Comparison of ENCODE assay signal across 1 cellular context in genomic region chr9:131839281-131840084, GRCh38.
TF ChIP-seq lines count a peak whose summit lies in the region.

No MANE protein-coding gene starts in this region.

TF ChIP-seq in K562, 482 proteins besides CTCF, POLR2A, EP300 and RAD21 (continued from another document and continues in another):
- TF ChIP-seq AFF1 (IDR thresholded peaks at IDR 0.05; ENCODE audit: low read depth in 1 of 2, partially characterized antibody in 2 of 2) (no peak), MTF1 (CRISPR knock-in tag; IDR thresholded peaks at IDR 0.05; ENCODE audit: borderline replicate concordance) (no peak), TBL1XR1 (IDR thresholded peaks at IDR 0.05; ENCODE audit: low read length in 2 of 2) (no peak), RCOR1 (IDR thresholded peaks at IDR 0.05; ENCODE audit: borderline replicate concordance in 1 of 2, low read depth in 2 of 2, low read length in 2 of 2) (peak in 1 of 2 experiments; percentile 39; a peak in 1 of 4 replicates), BCOR (IDR thresholded peaks at IDR 0.05) (peak; percentile 92), SRF (CRISPR knock-in tag; IDR thresholded peaks at IDR 0.05) (no peak), USF2 (CRISPR knock-in tag; IDR thresholded peaks at IDR 0.05) (no peak), NCOA4 (IDR thresholded peaks at IDR 0.05; ENCODE audit: partially characterized antibody) (no peak), MTA1 (IDR thresholded peaks at IDR 0.05; ENCODE audit: borderline replicate concordance) (0 out of 2 replicates have a peak, but pooled peaks have one; percentile 13), SMARCA4 (IDR thresholded peaks at IDR 0.05) (no peak), FOS (IDR thresholded peaks at IDR 0.05; ENCODE audit: extremely low read depth, insufficient read length) (no peak), PTRF (tag; IDR thresholded peaks at IDR 0.05) (no peak), ZNF584 (CRISPR knock-in tag; IDR thresholded peaks at IDR 0.05; ENCODE audit: low read depth) (no peak), FOSL1 (tag; conservative IDR thresholded peaks at IDR 0.05) (peak; percentile 91), ATF1 (CRISPR knock-in tag; IDR thresholded peaks at IDR 0.05) (no peak), ATF1 (tag; IDR thresholded peaks at IDR 0.05) (peak; percentile 65), CREB1 (IDR thresholded peaks at IDR 0.05) (0 out of 2 replicates have a peak, but pooled peaks have one; percentile 27), CREB1 (CRISPR knock-in tag; IDR thresholded peaks at IDR 0.05) (0 out of 2 replicates have a peak, but pooled peaks have one; percentile 29), THAP7 (CRISPR knock-in tag; IDR thresholded peaks at IDR 0.05) (no peak), ZFX (CRISPR knock-in tag; IDR thresholded peaks at IDR 0.05) (no peak; the same call in 1 of the 2 replicates), CBX2 (IDR thresholded peaks at IDR 0.05; ENCODE audit: insufficient read depth, low read length, poor library complexity, severe bottlenecking) (no peak), KHSRP (IDR thresholded peaks at IDR 0.05) (no peak), GABPB1 (CRISPR knock-in tag; IDR thresholded peaks at IDR 0.05) (no peak), LCOR (CRISPR knock-in tag; IDR thresholded peaks at IDR 0.05) (peak; percentile 62; the same call in 1 of the 2 replicates), ZNF57 (CRISPR knock-in tag; IDR thresholded peaks at IDR 0.05) (no peak), ATF7 (IDR thresholded peaks at IDR 0.05) (peak; percentile 19; the same call in 1 of the 2 replicates), CREB3L1 (IDR thresholded peaks at IDR 0.05; ENCODE audit: borderline replicate concordance, low read depth) (no peak), NONO (IDR thresholded peaks at IDR 0.05; ENCODE audit: low read depth in 2 of 2, low read length in 1 of 2) (no peak), NFE2 (IDR thresholded peaks at IDR 0.05; ENCODE audit: low read depth) (0 out of 2 replicates have a peak, but pooled peaks have one; percentile 50), MAZ (CRISPR knock-in tag; conservative IDR thresholded peaks at IDR 0.05 in 1 of 2, IDR thresholded peaks at IDR 0.05 in 1 of 2) (no peak), JUND (IDR thresholded peaks at IDR 0.05; ENCODE audit: borderline replicate concordance, low read depth, low read length) (peak; percentile 32; the same call in 1 of the 2 replicates), JUND (tag; IDR thresholded peaks at IDR 0.05; ENCODE audit: borderline replicate concordance, low read depth, low read length) (peak; percentile 77; the same call in 2 of the 3 replicates), XRCC3 (IDR thresholded peaks at IDR 0.05) (no peak), ZKSCAN1 (IDR thresholded peaks at IDR 0.05; ENCODE audit: low read depth, low read length) (no peak), ADNP (tag; IDR thresholded peaks at IDR 0.05) (0 out of 2 replicates have a peak, but pooled peaks have one; percentile 27), KLF16 (IDR thresholded peaks at IDR 0.05) (no peak), E2F5 (CRISPR knock-in tag; IDR thresholded peaks at IDR 0.05) (no peak), RBM17 (IDR thresholded peaks at IDR 0.05; ENCODE audit: borderline replicate concordance, low read depth, low read length) (no peak), ZBTB11 (CRISPR knock-in tag; IDR thresholded peaks at IDR 0.05) (no peak), TCF15 (CRISPR knock-in tag; IDR thresholded peaks at IDR 0.05) (no peak), IRF1 (CRISPR knock-in tag; IDR thresholded peaks at IDR 0.05; ENCODE audit: borderline replicate concordance) (no peak), ZNF586 (CRISPR knock-in tag; conservative IDR thresholded peaks at IDR 0.05) (no peak), TFAP4 (CRISPR knock-in tag; IDR thresholded peaks at IDR 0.05; ENCODE audit: borderline replicate concordance) (peak; percentile 27; the same call in 1 of the 2 replicates), POLR3G (IDR thresholded peaks at IDR 0.05; ENCODE audit: extremely low read depth, insufficient read length, insufficient replicate concordance) (no peak), HDAC2 (IDR thresholded peaks at IDR 0.05) (peak; percentile 71), NRF1 (conservative IDR thresholded peaks at IDR 0.05 in 1 of 2, IDR thresholded peaks at IDR 0.05 in 1 of 2) (no peak), ZFP36 (IDR thresholded peaks at IDR 0.05; ENCODE audit: low read depth, low read length, partially characterized antibody) (peak; percentile 55), ZNF431 (CRISPR knock-in tag; IDR thresholded peaks at IDR 0.05) (no peak), NKRF (IDR thresholded peaks at IDR 0.05; ENCODE audit: borderline replicate concordance) (no peak), MCM7 (IDR thresholded peaks at IDR 0.05) (no peak), ZNF354B (CRISPR knock-in tag; IDR thresholded peaks at IDR 0.05) (no peak), EGR1 (conservative IDR thresholded peaks at IDR 0.05) (peak; percentile 36; the same call in 1 of the 2 replicates), RBM34 (IDR thresholded peaks at IDR 0.05; ENCODE audit: borderline replicate concordance, insufficient read depth, low read length) (no peak), PHTF2 (CRISPR knock-in tag; IDR thresholded peaks at IDR 0.05) (no peak)
